Comparison of ENCODE assay signal across 17 cellular contexts in the genomic region with DNA sequence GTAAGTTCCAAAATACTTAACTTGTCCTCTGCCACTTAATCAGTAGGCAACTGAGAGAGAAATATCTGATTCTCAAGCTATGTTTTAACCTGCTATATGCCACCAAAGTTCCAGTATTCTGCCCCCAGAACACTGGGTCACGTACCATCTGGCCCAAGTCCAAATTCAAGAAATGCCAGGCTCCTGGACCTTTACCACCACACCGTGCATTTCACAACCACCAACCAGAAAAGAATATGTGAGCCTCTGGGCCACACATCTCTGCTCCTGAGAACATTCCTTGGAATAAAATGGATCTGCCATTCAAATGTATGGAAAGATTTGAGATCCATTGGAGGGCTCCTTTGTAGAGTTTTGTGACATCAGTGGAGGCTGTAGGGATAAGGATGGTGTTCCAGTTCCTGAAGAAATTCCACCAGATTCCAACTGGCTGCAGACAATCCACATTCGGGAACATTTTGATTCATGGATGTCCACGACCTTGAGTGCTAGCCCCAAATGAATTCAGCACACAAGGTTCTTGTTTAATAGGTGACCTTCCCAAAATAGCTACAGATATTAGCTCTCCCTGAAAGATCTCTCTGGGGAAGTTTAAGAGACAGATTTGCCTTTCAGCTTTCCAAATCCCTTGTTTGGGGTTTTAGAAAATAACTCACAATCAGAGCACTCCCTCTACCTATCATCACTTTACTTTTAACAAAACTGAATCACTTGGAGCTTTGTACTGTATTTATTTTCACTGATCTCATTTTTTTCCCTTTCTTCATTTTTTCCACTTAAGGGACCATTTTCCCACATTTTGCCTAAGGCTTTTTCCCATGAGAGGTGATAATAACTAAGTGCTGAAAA.
DNase-seq lines count a peak whose midpoint lies in the region; ATAC-seq and TF ChIP-seq lines count a peak whose summit lies in the region.
"Had no signal": no experiment of that assay in that cellular context is flagged by ENCODE, and none has a peak within 500 bp of the region (broad histone marks: within the 10 kb centered on the region; RNA-seq: fewer than 3 reads in every experiment).

No MANE protein-coding gene starts in this region.

- 40 to 59% (median 47%) methylated on average over 4 of the region's 4 CpGs for WGBS in heart left ventricle, 4 donors
- WGBS in testis, 2 donors: 49 to 51% methylated on average over 4 of the region's 4 CpGs
- WGBS in stomach, 5 donors: 65 to 76% (median 75%) methylated on average over 4 of the region's 4 CpGs

- H3K9me3 ChIP-seq in MM.1S (replicated peaks; ENCODE audit: insufficient read depth, low read length) (no peaks in the 10 kb centered on the region), heart left ventricle (no peaks in the 10 kb centered on the region), testis (no peaks in the 10 kb centered on the region), stomach (no peaks in the 10 kb centered on the region)
- H3K9me3 ChIP-seq: BLaER1 treated with 17β-estradiol and CSF1 and Interleukin-3, amounts not matched to agents 10 nM and 100 nM had no signal

- H3K4me2 ChIP-seq in MM.1S (ENCODE audit: low read depth, low read length): no peak overlapping the region
- H3K4me2 ChIP-seq: BLaER1 treated with 17β-estradiol and CSF1 and Interleukin-3, amounts not matched to agents 10 nM and 100 nM had no signal

- H3K4me1 ChIP-seq in MM.1S (ENCODE audit: low read length) (no peaks in the 10 kb centered on the region), heart left ventricle (peaks cover 0 to 22% (median 3%) of the 10 kb centered on the region in 12 donors), testis (peaks cover 21% of the 10 kb centered on the region), stomach (no peaks in the 10 kb centered on the region)
- H3K4me1 ChIP-seq: BLaER1 treated with 17β-estradiol and CSF1 and Interleukin-3, amounts not matched to agents 10 nM and 100 nM had no signal

- H3K27ac ChIP-seq in MM.1S (ENCODE audit: low read length) (no peak overlapping the region), heart left ventricle (peak overlapping the region; percentile 11 to 81 (median 55)), testis (peak overlapping the region; percentile 29 to 72), stomach (no peak overlapping the region)
- H3K27ac ChIP-seq: BLaER1 treated with 17β-estradiol and CSF1 and Interleukin-3, amounts not matched to agents 10 nM and 100 nM had no signal

- no peak overlapping the region for H3K4me3 Mint-ChIP-seq in activated naive CD8-positive, alpha-beta T cell treated with anti-CD3 and anti-CD28 coated beads for 36 hours
- H3K4me3 Mint-ChIP-seq: B cell; CD8-positive, alpha-beta T cell; HFFc6 had no signal

- no peaks in the 10 kb centered on the region for H3K9me3 Mint-ChIP-seq in activated naive CD8-positive, alpha-beta T cell treated with anti-CD3 and anti-CD28 coated beads for 36 hours

- no peak for TF ChIP-seq POLR2A in heart left ventricle (IDR thresholded peaks at IDR 0.05)
- no peak for TF ChIP-seq POLR2A in testis (IDR thresholded peaks at IDR 0.05)
- TF ChIP-seq POLR2A in stomach (IDR thresholded peaks at IDR 0.05): no peak

- no peak overlapping the region for H3K9ac ChIP-seq in MM.1S (ENCODE audit: low read length)
- H3K9ac ChIP-seq: BLaER1 treated with 17β-estradiol and CSF1 and Interleukin-3, amounts not matched to agents 10 nM and 100 nM had no signal

- H3K9me2 ChIP-seq in MM.1S (replicated peaks; ENCODE audit: insufficient read depth, low read length): no peaks in the 10 kb centered on the region

- H3K36me3 ChIP-seq in MM.1S (replicated peaks; ENCODE audit: insufficient read depth, low read length): no peaks in the 10 kb centered on the region
- H3K36me3 ChIP-seq in heart left ventricle: no peaks in the 10 kb centered on the region
- H3K36me3 ChIP-seq in testis (ENCODE audit: low read depth, missing control alignments): no peaks in the 10 kb centered on the region
- no peaks in the 10 kb centered on the region for H3K36me3 ChIP-seq in stomach
- H3K36me3 ChIP-seq: BLaER1 treated with 17β-estradiol and CSF1 and Interleukin-3, amounts not matched to agents 10 nM and 100 nM had no signal

- H3K4me3 ChIP-seq in MM.1S (ENCODE audit: low read length) (no peak overlapping the region), heart left ventricle (peak overlapping the region in 11 of 12 donors; percentile 16 to 61 (median 32)), testis (no peak overlapping the region), stomach (no peak overlapping the region)
- H3K4me3 ChIP-seq: BLaER1 treated with 17β-estradiol and CSF1 and Interleukin-3, amounts not matched to agents 10 nM and 100 nM had no signal

- no peaks in the 10 kb centered on the region for H3F3A ChIP-seq in MM.1S (ENCODE audit: insufficient read depth, low read length)

- no peaks in the 10 kb centered on the region for H3K27me3 Mint-ChIP-seq in activated naive CD8-positive, alpha-beta T cell treated with anti-CD3 and anti-CD28 coated beads for 36 hours

- no peaks in the 10 kb centered on the region for H3K79me2 ChIP-seq in MM.1S (ENCODE audit: low read length)

- H3K36me3 Mint-ChIP-seq in activated naive CD8-positive, alpha-beta T cell treated with anti-CD3 and anti-CD28 coated beads for 36 hours: no peaks in the 10 kb centered on the region
- H3K36me3 Mint-ChIP-seq: CD8-positive, alpha-beta T cell had no signal

- DNase-seq in MM.1S: peak; percentile 1
- DNase-seq in heart left ventricle: no peak
- peak; percentile 18 for DNase-seq in left ventricle myocardium superior
- peak; percentile 46 for DNase-seq in testis
- no peak for DNase-seq in stomach
- DNase-seq in cerebellum (ENCODE audit: low spot score): no peak
- DNase-seq in activated naive CD8-positive, alpha-beta T cell treated with anti-CD3 and anti-CD28 coated beads for 36 hours: no peak
- DNase-seq: Calu3; CD8-positive, alpha-beta T cell; DMS79 treated with DMSO at 0.1 percent for 48 hours; GF-D8; GOT3; H7; HFFc6 had no signal

- no peak for TF ChIP-seq EP300 in stomach (IDR thresholded peaks at IDR 0.05)

- H3K27me3 ChIP-seq in MM.1S (replicated peaks; ENCODE audit: insufficient read depth, low read length): no peaks in the 10 kb centered on the region
- H3K27me3 ChIP-seq in heart left ventricle: no peaks in the 10 kb centered on the region
- H3K27me3 ChIP-seq in testis: no peaks in the 10 kb centered on the region
- H3K27me3 ChIP-seq in stomach: no peaks in the 10 kb centered on the region
- H3K27me3 ChIP-seq: BLaER1 treated with 17β-estradiol and CSF1 and Interleukin-3, amounts not matched to agents 10 nM and 100 nM had no signal

- H2AFZ ChIP-seq in MM.1S (ENCODE audit: low read length): no peak overlapping the region

- intact Hi-C loops in heart left ventricle (cut with DNase I): loop anchor here in 2 of 10 donors (5.0 kb wide), 3 partner anchors 51 to 79 kb away; no protein-coding TSS in a partner anchor
- intact Hi-C loops in left ventricle myocardium superior (cut with micrococcal nuclease): no loop called here
- intact Hi-C loops in testis (cut with DNase I; ENCODE audit: low total_unique reads): no loop called here
- intact Hi-C loops in stomach (cut with DNase I; ENCODE audit: low total_unique reads): no loop called here

- no peak for TF ChIP-seq CTCF in MM.1S (IDR thresholded peaks at IDR 0.05; ENCODE audit: low read length)
- no peak for TF ChIP-seq CTCF in heart left ventricle (IDR thresholded peaks at IDR 0.05)
- TF ChIP-seq CTCF in testis (IDR thresholded peaks at IDR 0.05): no peak
- TF ChIP-seq CTCF in stomach (IDR thresholded peaks at IDR 0.05): no peak

- no peak overlapping the region for H3K27ac Mint-ChIP-seq in activated naive CD8-positive, alpha-beta T cell treated with anti-CD3 and anti-CD28 coated beads for 36 hours
- H3K27ac Mint-ChIP-seq: B cell; CD8-positive, alpha-beta T cell; HFFc6 had no signal

- peak; percentile 79 to 86 (median 82) for ATAC-seq in heart left ventricle
- peak; percentile 89 for ATAC-seq in left ventricle myocardium superior
- ATAC-seq: CD8-positive, alpha-beta T cell; HCT116 had no signal

- no peaks in the 10 kb centered on the region for H4K20me1 ChIP-seq in MM.1S (ENCODE audit: insufficient read depth, low read length)
- H4K20me1 ChIP-seq: BLaER1 treated with 17β-estradiol and CSF1 and Interleukin-3, amounts not matched to agents 10 nM and 100 nM had no signal

- no peaks in the 10 kb centered on the region for H3K4me1 Mint-ChIP-seq in activated naive CD8-positive, alpha-beta T cell treated with anti-CD3 and anti-CD28 coated beads for 36 hours
- H3K4me1 Mint-ChIP-seq: B cell had no signal

Comparison
In these comparisons a context has a peak if more than half of its experiments do, and no peak if none do; other contexts are left out.
1. DNase-seq: peak in MM.1S (single experiment), left ventricle myocardium superior (single experiment) and testis (single experiment); none in heart left ventricle (0 of 5), stomach (single experiment), cerebellum (single experiment) and activated naive CD8-positive, alpha-beta T cell treated with anti-CD3 and anti-CD28 coated beads for 36 hours (single experiment).
2. H3K27ac ChIP-seq: peak in heart left ventricle (12 of 12) and testis (2 of 2); none in MM.1S (single experiment) and stomach (0 of 5).
3. H3K4me3 ChIP-seq: peak in heart left ventricle (11 of 12); none in MM.1S (single experiment), testis (0 of 2) and stomach (0 of 4).